Comparison of ENCODE assay signal across 8 cellular contexts in genomic region chr7:130486963-130487324, GRCh38. TPM values are rescaled to one million over a fixed set of nuclear protein-coding genes. Genes with fewer than 3 reads are reported as not detected.
DNase-seq lines count a peak whose midpoint lies in the region; ATAC-seq and TF ChIP-seq lines count a peak whose summit lies in the region.

No MANE protein-coding gene starts in this region.

- H3F3A ChIP-seq in DOHH2 (ENCODE audit: control insufficient read depth, insufficient read depth) (no peaks in the 10 kb centered on the region), neural cell (ENCODE audit: insufficient read depth, low read length, poor library complexity, severe bottlenecking) (peaks cover 3% of the 10 kb centered on the region)

- TF ChIP-seq CTCF in DOHH2 (IDR thresholded peaks at IDR 0.05; ENCODE audit: low read depth, low read length, poor library complexity, severe bottlenecking) = no peak
- no peak for TF ChIP-seq CTCF in neural cell (IDR thresholded peaks at IDR 0.05; ENCODE audit: poor library complexity, severe bottlenecking)
- no peak for TF ChIP-seq CTCF in gastroesophageal sphincter (IDR thresholded peaks at IDR 0.05)

- no peaks in the 10 kb centered on the region for H3K9me2 ChIP-seq in DOHH2 (replicated peaks; ENCODE audit: control insufficient read depth, low read length)
- H3K9me2 ChIP-seq in neural cell (ENCODE audit: insufficient read depth, low read length) = no peaks in the 10 kb centered on the region

- TF ChIP-seq EP300 in neural cell (conservative IDR thresholded peaks at IDR 0.05; ENCODE audit: poor library complexity, severe bottlenecking) (peak; percentile 84), gastroesophageal sphincter (IDR thresholded peaks at IDR 0.05) (no peak)

- H3K79me2 ChIP-seq in DOHH2 (ENCODE audit: control insufficient read depth, low read length) (no peaks in the 10 kb centered on the region), neural cell (replicated peaks; ENCODE audit: insufficient read depth, low read length) (peaks cover 9% of the 10 kb centered on the region)

- H3K36me3 ChIP-seq in DOHH2 (ENCODE audit: control insufficient read depth, low read length) (no peaks in the 10 kb centered on the region), duodenal mucosa (ENCODE audit: control insufficient read depth in 1 of 2, insufficient read depth in 2 of 2, low read length in 2 of 2) (no peaks in the 10 kb centered on the region), neural cell (ENCODE audit: insufficient read depth, low read length) (no peaks in the 10 kb centered on the region), gastroesophageal sphincter (no peaks in the 10 kb centered on the region)

- no peak for ATAC-seq in sciatic nerve
- no peak for ATAC-seq in gastroesophageal sphincter
- ATAC-seq in GM19452 (IDR thresholded peaks at IDR 0.05; ENCODE audit: unreplicated experiment) = no peak

- H3K9ac ChIP-seq in duodenal mucosa (ENCODE audit: low read depth in 1 of 2, low read length in 2 of 2) (peak overlapping the region; percentile 59 to 71), neural cell (ENCODE audit: low read length) (peak overlapping the region; percentile 76)

- H3K4me1 ChIP-seq in DOHH2 (ENCODE audit: control insufficient read depth, low read length) (peaks cover 13% of the 10 kb centered on the region), duodenal mucosa (ENCODE audit: control insufficient read depth in 1 of 2, insufficient read depth in 2 of 2, low read length in 2 of 2) (peaks cover 18 to 22% of the 10 kb centered on the region in 2 donors), gastroesophageal sphincter (peaks cover 0 to 32% (median 5%) of the 10 kb centered on the region in 3 donors)

- H3K27ac ChIP-seq in DOHH2 (ENCODE audit: low read depth, low read length) = no peak overlapping the region
- peak overlapping the region; percentile 58 for H3K27ac ChIP-seq in duodenal mucosa (ENCODE audit: low read depth, low read length)
- H3K27ac ChIP-seq in neural cell (ENCODE audit: low read length) = peak overlapping the region; percentile 97
- peak overlapping the region in 1 of 4 donors; percentile 31 for H3K27ac ChIP-seq in gastroesophageal sphincter

- H3K9me3 ChIP-seq in DOHH2 (ENCODE audit: control insufficient read depth, insufficient read depth, low read length) = peaks cover 8% of the 10 kb centered on the region
- H3K9me3 ChIP-seq in duodenal mucosa (ENCODE audit: control insufficient read depth in 1 of 2, low read length in 2 of 2) = no peaks in the 10 kb centered on the region
- no peaks in the 10 kb centered on the region for H3K9me3 ChIP-seq in neural cell (ENCODE audit: low read length)
- H3K9me3 ChIP-seq in gastroesophageal sphincter = no peaks in the 10 kb centered on the region

- 45 to 100% methylated on average over 1 to 4 of the region's 4 CpGs for WGBS in gastroesophageal sphincter (ENCODE audit: low coverage in 1 of 2), 2 donors

- peak; percentile 34 for DNase-seq in NCI-H2171 (lab: John Stamatoyannopoulos, UW)
- no peak for DNase-seq in RPMI8226
- DNase-seq in sciatic nerve (ENCODE audit: low spot score) = no peak

- H3K4me2 ChIP-seq in DOHH2 (ENCODE audit: low read length) (peak overlapping the region; percentile 72), neural cell (ENCODE audit: low read length) (peak overlapping the region; percentile 68)

- peak overlapping the region; percentile 69 for H3K4me3 ChIP-seq in DOHH2 (ENCODE audit: low read length)
- H3K4me3 ChIP-seq in duodenal mucosa (ENCODE audit: low read depth in 1 of 2, low read length in 2 of 2) = peak overlapping the region; percentile 77 to 88
- peak overlapping the region; percentile 57 for H3K4me3 ChIP-seq in neural cell (ENCODE audit: low read length)
- H3K4me3 ChIP-seq in gastroesophageal sphincter = peak overlapping the region in 1 of 2 donors; percentile 51

- intact Hi-C loops in sciatic nerve (cut with DNase I) = loop anchor here (10.0 kb wide), 1 partner anchor 212 kb away; no protein-coding TSS in a partner anchor

- H4K20me1 ChIP-seq in DOHH2 (ENCODE audit: control insufficient read depth, insufficient read depth, low read depth, low read length) (no peaks in the 10 kb centered on the region), neural cell (ENCODE audit: insufficient read depth) (no peaks in the 10 kb centered on the region)

- peak; percentile 50 for TF ChIP-seq RAD21 in neural cell (conservative IDR thresholded peaks at IDR 0.05)

- no peak for TF ChIP-seq POLR2A in gastroesophageal sphincter (IDR thresholded peaks at IDR 0.05)

- H3K27me3 ChIP-seq in DOHH2 (ENCODE audit: control insufficient read depth, low read length) = peaks cover 76% of the 10 kb centered on the region
- H3K27me3 ChIP-seq in duodenal mucosa (ENCODE audit: control insufficient read depth in 1 of 2, insufficient read depth in 2 of 2, low read length in 2 of 2) = no peaks in the 10 kb centered on the region
- no peaks in the 10 kb centered on the region for H3K27me3 ChIP-seq in neural cell (ENCODE audit: insufficient read depth, low read depth, low read length)
- peaks cover 89% of the 10 kb centered on the region for H3K27me3 ChIP-seq in gastroesophageal sphincter

- H2AFZ ChIP-seq in neural cell (ENCODE audit: low read depth, low read length) = peak overlapping the region; percentile 71

TF ChIP-seq in neural cell, 6 proteins besides CTCF, POLR2A, EP300 and RAD21:
- peak; percentile 67 for TF ChIP-seq POLR2AphosphoS5 (IDR thresholded peaks at IDR 0.05)
- no peak for TF ChIP-seq MXI1 (conservative IDR thresholded peaks at IDR 0.05; ENCODE audit: poor library complexity, severe bottlenecking)
- no peak for TF ChIP-seq TAF1 (IDR thresholded peaks at IDR 0.05; ENCODE audit: low read depth)
- TF ChIP-seq SMC3 (conservative IDR thresholded peaks at IDR 0.05; ENCODE audit: poor library complexity) = peak; percentile 53
- TF ChIP-seq REST (IDR thresholded peaks at IDR 0.05; ENCODE audit: borderline replicate concordance) = peak; percentile 58
- TF ChIP-seq EZH2 (IDR thresholded peaks at IDR 0.05; ENCODE audit: borderline replicate concordance, insufficient read depth, low read length, poor library complexity, severe bottlenecking) = no peak

RNA-seq across cellular contexts. Expression of gene MEST, which starts 4.9 kb away (rescaled TPM):
- polyA plus RNA-seq in neural cell = 136 and 153 TPM in 2 replicates
- polyA minus RNA-seq in neural cell = 597 and 698 TPM in 2 replicates
- total RNA-seq in sciatic nerve (72.0 TPM), gastroesophageal sphincter (1 to 10 TPM; 2.5 to 4.7 (median 3.7) TPM)

RNA-seq across cellular contexts. Expression of gene CEP41, which starts 46.1 kb away (rescaled TPM):
- 47.0 and 47.5 TPM in 2 replicates for polyA plus RNA-seq in neural cell
- 44.6 and 49.2 TPM in 2 replicates for polyA minus RNA-seq in neural cell
- total RNA-seq in sciatic nerve = 11.0 TPM
- total RNA-seq in gastroesophageal sphincter = 1 to 10 TPM; 3.6 to 6.2 (median 3.9) TPM

Comparison
In these comparisons a context has a peak if more than half of its experiments do, and no peak if none do; other contexts are left out.
1. RNA of gene MEST, which starts 4.9 kb away (total RNA-seq): 72.0 TPM in sciatic nerve (single experiment); 2.5 to 4.7 TPM in gastroesophageal sphincter; every median in the first group is over 10 times any median in the second.